8 cellular contexts compared by ENCODE assay signal in genomic region chr14:96037891-96038557, GRCh38. TPM values are rescaled to one million over a fixed set of nuclear protein-coding genes. Genes with fewer than 3 reads are reported as not detected.
DNase-seq lines count a peak whose midpoint lies in the region; ATAC-seq, FAIRE-seq and TF ChIP-seq lines count a peak whose summit lies in the region.

No MANE protein-coding gene starts in this region.

- ATAC-seq in mucosa of descending colon (peak; percentile 61), HG03354 (IDR thresholded peaks at IDR 0.05; ENCODE audit: poor library complexity, severe bottlenecking, unreplicated experiment) (no peak)

- H3K36me3 ChIP-seq in colonic mucosa (no peaks in the 10 kb centered on the region), mucosa of descending colon (ENCODE audit: low read depth) (no peaks in the 10 kb centered on the region)

- peak; percentile 88 for DNase-seq in AG20443 (ENCODE audit: low spot score)
- DNase-seq in HEK293T (ENCODE audit: extremely low spot score): peak; percentile 50
- DNase-seq in colonic mucosa: peak; percentile 69
- peak in 1 of 3 donors; percentile 31 for DNase-seq in mucosa of descending colon
- no peak for DNase-seq in NCI-H2029 (lab: John Stamatoyannopoulos, UW)
- no peak for DNase-seq in NCI-H2107 (lab: John Stamatoyannopoulos, UW)
- no peak for DNase-seq in D721Med (ENCODE audit: insufficient read length, low spot score)

- intact Hi-C loops in colonic mucosa (cut with DNase I): no loop called here
- intact Hi-C loops in mucosa of descending colon (cut with DNase I, micrococcal nuclease): no loop called here

- peaks cover 9% of the 10 kb centered on the region for H3K4me1 ChIP-seq in colonic mucosa
- H3K4me1 ChIP-seq in mucosa of descending colon (ENCODE audit: low read depth): peaks cover 11% of the 10 kb centered on the region

- TF ChIP-seq CTCF in colonic mucosa (IDR thresholded peaks at IDR 0.05): no peak
- no peak for TF ChIP-seq CTCF in mucosa of descending colon (IDR thresholded peaks at IDR 0.05)
- TF ChIP-seq CTCF in D721Med (IDR thresholded peaks at IDR 0.05; ENCODE audit: insufficient read depth, missing control alignments): no peak

- FAIRE-seq in D721Med (lab: Jason Lieb, UNC): no peak

- POLR2A ChIA-PET in HEK293T (lab: Yijun Ruan, JAX): interaction anchor here (1.0 kb wide), 1 partner anchor 49 kb away, joined by 3 read pairs; no protein-coding TSS in a partner anchor

- no peak overlapping the region for H3K27ac ChIP-seq in colonic mucosa

- peaks cover 8% of the 10 kb centered on the region for H3K27me3 ChIP-seq in colonic mucosa

- H3K9me3 ChIP-seq in colonic mucosa (no peaks in the 10 kb centered on the region), mucosa of descending colon (no peaks in the 10 kb centered on the region)

- no peak overlapping the region for H3K9ac ChIP-seq in colonic mucosa (ENCODE audit: low read depth in 2 of 2, low read length in 2 of 2)

- H3K4me3 ChIP-seq in colonic mucosa: no peak overlapping the region
- no peak overlapping the region for H3K4me3 ChIP-seq in mucosa of descending colon

- CTCF ChIA-PET in HEK293T (lab: Yijun Ruan, JAX): no interaction called here

TF ChIP-seq in HEK293T, 16 proteins besides CTCF, POLR2A, EP300 and RAD21:
- TF ChIP-seq FOXK2 (IDR thresholded peaks at IDR 0.05): no peak
- TF ChIP-seq FOXM1 (IDR thresholded peaks at IDR 0.05; ENCODE audit: borderline replicate concordance): no peak
- no peak for TF ChIP-seq NFRKB (IDR thresholded peaks at IDR 0.05)
- TF ChIP-seq ARNT (IDR thresholded peaks at IDR 0.05): no peak
- no peak for TF ChIP-seq SUZ12 (IDR thresholded peaks at IDR 0.05)
- no peak for TF ChIP-seq ZNF384 (IDR thresholded peaks at IDR 0.05)
- no peak for TF ChIP-seq LEF1 (IDR thresholded peaks at IDR 0.05; ENCODE audit: borderline replicate concordance)
- no peak for TF ChIP-seq FOXA1 (IDR thresholded peaks at IDR 0.05)
- no peak for TF ChIP-seq PKNOX1 (IDR thresholded peaks at IDR 0.05)
- no peak for TF ChIP-seq HDGF (IDR thresholded peaks at IDR 0.05; ENCODE audit: borderline replicate concordance)
- no peak for TF ChIP-seq SP1 (IDR thresholded peaks at IDR 0.05)

RNA-seq across cellular contexts. Expression of gene C14orf132, which starts 1.1 kb away (rescaled TPM):
- total RNA-seq in colonic mucosa (1 to 10 TPM; 2.2 to 3.6 TPM), mucosa of descending colon (10 to 100 TPM in 1 of 3 donors, 1 to 10 TPM in 2; 1.8 to 21.8 (median 4.9) TPM)

Comparison
In these comparisons a context has a peak if more than half of its experiments do, and no peak if none do; other contexts are left out.
1. DNase-seq: peak in AG20443 (single experiment), HEK293T (single experiment) and colonic mucosa (single experiment); none in NCI-H2029 (single experiment), NCI-H2107 (single experiment) and D721Med (single experiment).